Comparison of ENCODE assay signal across 1 cellular context in the genomic region with DNA sequence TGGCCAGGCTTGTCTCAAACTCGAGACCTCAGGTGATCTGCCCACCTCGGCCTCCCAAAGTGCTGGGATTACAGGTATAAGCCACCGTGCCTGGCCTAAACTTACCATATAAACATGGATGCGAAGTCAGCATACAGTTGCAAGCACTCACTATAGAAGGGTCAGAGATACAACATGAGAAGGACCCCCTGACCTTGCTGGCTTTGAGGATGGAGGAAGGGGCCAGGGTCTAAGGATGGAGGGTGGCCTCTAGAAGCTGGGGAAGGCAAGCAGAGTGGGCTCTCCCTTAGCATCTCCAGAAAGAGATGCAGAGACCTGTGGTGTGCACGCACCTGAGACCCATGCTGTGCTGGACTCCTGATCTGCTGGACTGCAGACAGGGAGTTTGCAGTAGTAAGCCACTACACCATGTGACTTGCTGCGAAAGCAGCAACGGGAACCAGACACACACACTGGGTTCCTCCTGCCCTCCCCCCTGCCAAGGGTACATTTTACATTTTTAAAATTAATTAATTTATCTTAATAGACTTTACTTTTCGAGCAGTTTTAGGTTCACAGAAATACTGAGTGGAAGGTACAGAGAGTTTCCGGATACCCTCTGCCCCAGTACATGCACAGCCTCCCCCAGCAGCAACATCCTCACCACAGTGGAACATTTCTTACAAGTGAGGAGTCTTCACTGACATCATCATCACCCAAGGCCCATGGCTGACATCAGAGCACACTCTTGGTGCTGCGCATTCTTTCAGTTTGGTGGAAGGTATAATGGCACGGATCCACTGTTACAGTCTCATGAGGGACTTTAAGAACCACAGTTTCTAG.
TF ChIP-seq lines count a peak whose summit lies in the region.

No MANE protein-coding gene starts in this region.

TF ChIP-seq in HepG2, 621 proteins besides CTCF, POLR2A, EP300 and RAD21 (continued from another document):
- TF ChIP-seq ZNF496 (CRISPR knock-in tag; IDR thresholded peaks at IDR 0.05; ENCODE audit: insufficient replicate concordance) (no peak), ZNF780A (CRISPR knock-in tag; IDR thresholded peaks at IDR 0.05) (no peak), GZF1 (CRISPR knock-in tag; IDR thresholded peaks at IDR 0.05) (no peak), ZFY (CRISPR knock-in tag; IDR thresholded peaks at IDR 0.05) (no peak), ZMYM3 (CRISPR knock-in tag; IDR thresholded peaks at IDR 0.05) (no peak), TGIF2 (CRISPR knock-in tag; IDR thresholded peaks at IDR 0.05) (no peak), ATF7-NPFF (CRISPR knock-in tag; IDR thresholded peaks at IDR 0.05; ENCODE audit: low read depth) (no peak), ZBTB3 (CRISPR knock-in tag; IDR thresholded peaks at IDR 0.05; ENCODE audit: borderline replicate concordance, low read depth) (no peak), BRCA1 (CRISPR knock-in tag; IDR thresholded peaks at IDR 0.05) (no peak), MYC (CRISPR knock-in tag; IDR thresholded peaks at IDR 0.05; ENCODE audit: borderline replicate concordance) (no peak)
- TF ChIP-seq, protein P1, sequence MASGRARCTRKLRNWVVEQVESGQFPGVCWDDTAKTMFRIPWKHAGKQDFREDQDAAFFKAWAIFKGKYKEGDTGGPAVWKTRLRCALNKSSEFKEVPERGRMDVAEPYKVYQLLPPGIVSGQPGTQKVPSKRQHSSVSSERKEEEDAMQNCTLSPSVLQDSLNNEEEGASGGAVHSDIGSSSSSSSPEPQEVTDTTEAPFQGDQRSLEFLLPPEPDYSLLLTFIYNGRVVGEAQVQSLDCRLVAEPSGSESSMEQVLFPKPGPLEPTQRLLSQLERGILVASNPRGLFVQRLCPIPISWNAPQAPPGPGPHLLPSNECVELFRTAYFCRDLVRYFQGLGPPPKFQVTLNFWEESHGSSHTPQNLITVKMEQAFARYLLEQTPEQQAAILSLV (CRISPR knock-in tag; IDR thresholded peaks at IDR 0.05; ENCODE audit: borderline replicate concordance): no peak
- TF ChIP-seq, protein P2, sequence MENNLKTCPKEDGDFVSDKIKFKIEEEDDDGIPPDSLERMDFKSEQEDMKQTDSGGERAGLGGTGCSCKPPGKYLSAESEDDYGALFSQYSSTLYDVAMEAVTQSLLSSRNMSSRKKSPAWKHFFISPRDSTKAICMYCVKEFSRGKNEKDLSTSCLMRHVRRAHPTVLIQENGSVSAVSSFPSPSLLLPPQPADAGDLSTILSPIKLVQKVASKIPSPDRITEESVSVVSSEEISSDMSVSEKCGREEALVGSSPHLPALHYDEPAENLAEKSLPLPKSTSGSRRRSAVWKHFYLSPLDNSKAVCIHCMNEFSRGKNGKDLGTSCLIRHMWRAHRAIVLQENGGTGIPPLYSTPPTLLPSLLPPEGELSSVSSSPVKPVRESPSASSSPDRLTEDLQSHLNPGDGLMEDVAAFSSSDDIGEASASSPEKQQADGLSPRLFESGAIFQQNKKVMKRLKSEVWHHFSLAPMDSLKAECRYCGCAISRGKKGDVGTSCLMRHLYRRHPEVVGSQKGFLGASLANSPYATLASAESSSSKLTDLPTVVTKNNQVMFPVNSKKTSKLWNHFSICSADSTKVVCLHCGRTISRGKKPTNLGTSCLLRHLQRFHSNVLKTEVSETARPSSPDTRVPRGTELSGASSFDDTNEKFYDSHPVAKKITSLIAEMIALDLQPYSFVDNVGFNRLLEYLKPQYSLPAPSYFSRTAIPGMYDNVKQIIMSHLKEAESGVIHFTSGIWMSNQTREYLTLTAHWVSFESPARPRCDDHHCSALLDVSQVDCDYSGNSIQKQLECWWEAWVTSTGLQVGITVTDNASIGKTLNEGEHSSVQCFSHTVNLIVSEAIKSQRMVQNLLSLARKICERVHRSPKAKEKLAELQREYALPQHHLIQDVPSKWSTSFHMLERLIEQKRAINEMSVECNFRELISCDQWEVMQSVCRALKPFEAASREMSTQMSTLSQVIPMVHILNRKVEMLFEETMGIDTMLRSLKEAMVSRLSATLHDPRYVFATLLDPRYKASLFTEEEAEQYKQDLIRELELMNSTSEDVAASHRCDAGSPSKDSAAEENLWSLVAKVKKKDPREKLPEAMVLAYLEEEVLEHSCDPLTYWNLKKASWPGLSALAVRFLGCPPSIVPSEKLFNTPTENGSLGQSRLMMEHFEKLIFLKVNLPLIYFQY (CRISPR knock-in tag; IDR thresholded peaks at IDR 0.05; ENCODE audit: borderline replicate concordance): no peak
- TF ChIP-seq, protein P3, sequence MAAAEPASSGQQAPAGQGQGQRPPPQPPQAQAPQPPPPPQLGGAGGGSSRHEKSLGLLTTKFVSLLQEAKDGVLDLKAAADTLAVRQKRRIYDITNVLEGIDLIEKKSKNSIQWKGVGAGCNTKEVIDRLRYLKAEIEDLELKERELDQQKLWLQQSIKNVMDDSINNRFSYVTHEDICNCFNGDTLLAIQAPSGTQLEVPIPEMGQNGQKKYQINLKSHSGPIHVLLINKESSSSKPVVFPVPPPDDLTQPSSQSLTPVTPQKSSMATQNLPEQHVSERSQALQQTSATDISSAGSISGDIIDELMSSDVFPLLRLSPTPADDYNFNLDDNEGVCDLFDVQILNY (CRISPR knock-in tag; conservative IDR thresholded peaks at IDR 0.05): no peak
